In the genomic region with DNA sequence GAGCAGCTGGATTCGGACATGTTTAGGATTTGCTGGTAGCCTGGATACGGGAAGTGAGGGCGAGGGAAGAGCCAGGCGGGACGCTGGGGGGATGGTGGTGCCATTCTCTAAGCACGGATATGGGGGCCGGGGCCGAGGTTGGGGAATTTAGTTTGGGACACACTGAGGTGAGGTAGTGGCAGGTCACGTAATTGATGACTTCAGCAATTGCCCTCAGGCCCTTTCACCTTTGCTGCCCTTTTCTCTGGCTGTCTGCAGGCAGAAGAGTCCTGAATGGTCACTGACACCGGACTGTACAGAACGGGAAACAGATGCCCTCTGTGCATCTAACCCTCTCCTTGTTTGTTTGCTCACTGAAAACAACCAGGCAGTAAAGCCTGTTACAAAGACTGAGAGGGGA, we compare ENCODE assay signal across 19 cellular contexts. TPM values are rescaled to one million over a fixed set of nuclear protein-coding genes. Genes with fewer than 3 reads are reported as not detected.
DNase-seq lines count a peak whose midpoint lies in the region; ATAC-seq and TF ChIP-seq lines count a peak whose summit lies in the region.
"Had no signal": no experiment of that assay in that cellular context is flagged by ENCODE, and none has a peak within 500 bp of the region (broad histone marks: within the 10 kb centered on the region; RNA-seq: fewer than 3 reads in every experiment).

No MANE protein-coding gene starts in this region.

- peak; percentile 85 to 89 (median 86) for ATAC-seq in right lobe of liver
- ATAC-seq in stimulated activated effector memory CD8-positive, alpha-beta T cell treated with anti-CD3 and anti-CD28 coated beads, Interleukin-12 subunit alpha, Interleukin-12 subunit beta, amount 100 ng/mL, for 72 hours, result no peak

- intact Hi-C loops in right lobe of liver (cut with DNase I), result no loop called here
- intact Hi-C loops in activated T-helper 2 cell treated with anti-CD3 and anti-CD28 coated beads, Interferon-gamma antibody, Interleukin-2, Interleukin-4, amounts not matched to agents 10 μg/mL and 5 μg/mL and 100 μg/mL, durations not matched to agents 14 hours and 24 hours and 36 hours (cut with micrococcal nuclease), result no loop called here

- H3K36me3 Mint-ChIP-seq in endodermal cell (ENCODE audit: low read depth), result no peaks in the 10 kb centered on the region
- H3K36me3 Mint-ChIP-seq in activated T-helper 2 cell treated with anti-CD3 and anti-CD28 coated beads, Interferon-gamma antibody, Interleukin-2, Interleukin-4, amounts not matched to agents 10 μg/mL and 5 μg/mL and 100 μg/mL, durations not matched to agents 14 hours and 24 hours and 36 hours (ENCODE audit: low read depth), result no peaks in the 10 kb centered on the region
- no peaks in the 10 kb centered on the region for H3K36me3 Mint-ChIP-seq in stimulated activated effector memory CD8-positive, alpha-beta T cell treated with anti-CD3 and anti-CD28 coated beads, Interleukin-12 subunit alpha, Interleukin-12 subunit beta, amount 100 ng/mL, for 72 hours
- H3K36me3 Mint-ChIP-seq: IgD-negative memory B cell had no signal

- H3K27me3 Mint-ChIP-seq in endodermal cell (ENCODE audit: insufficient read depth), result no peaks in the 10 kb centered on the region
- H3K27me3 Mint-ChIP-seq in activated T-helper 2 cell treated with anti-CD3 and anti-CD28 coated beads, Interferon-gamma antibody, Interleukin-2, Interleukin-4, amounts not matched to agents 10 μg/mL and 5 μg/mL and 100 μg/mL, durations not matched to agents 14 hours and 24 hours and 36 hours (ENCODE audit: low read depth), result no peaks in the 10 kb centered on the region

- H3K9me3 ChIP-seq in endodermal cell (ENCODE audit: control insufficient read depth, low read length), result no peaks in the 10 kb centered on the region
- no peaks in the 10 kb centered on the region for H3K9me3 ChIP-seq in right lobe of liver
- H3K9me3 ChIP-seq: BE2C, HAP-1 had no signal

- H3K4me3 Mint-ChIP-seq in endodermal cell, result no peak overlapping the region
- no peak overlapping the region for H3K4me3 Mint-ChIP-seq in activated T-helper 2 cell treated with anti-CD3 and anti-CD28 coated beads, Interferon-gamma antibody, Interleukin-2, Interleukin-4, amounts not matched to agents 10 μg/mL and 5 μg/mL and 100 μg/mL, durations not matched to agents 14 hours and 24 hours and 36 hours (ENCODE audit: low read depth)
- H3K4me3 Mint-ChIP-seq in stimulated activated effector memory CD8-positive, alpha-beta T cell treated with anti-CD3 and anti-CD28 coated beads, Interleukin-12 subunit alpha, Interleukin-12 subunit beta, amount 100 ng/mL, for 72 hours, result no peak overlapping the region
- H3K4me3 Mint-ChIP-seq: CD4-positive, alpha-beta T cell; IgD-negative memory B cell had no signal

- DNase-seq in DMS53 (lab: John Stamatoyannopoulos, UW) (peak; percentile 54), DMS53 treated with DMSO at 0.1 percent for 48 hours (lab: John Stamatoyannopoulos, UW; ENCODE audit: unreplicated experiment) (no peak), endodermal cell (no peak), right lobe of liver (peak; percentile 60 to 73 (median 68)), NCI-H2171 treated with DMSO at 0.1 percent for 48 hours (lab: John Stamatoyannopoulos, UW) (no peak), NCI-H774 (lab: John Stamatoyannopoulos, UW) (no peak)
- no peak for DNase-seq in activated T-helper 2 cell treated with anti-CD3 and anti-CD28 coated beads, Interferon-gamma antibody, Interleukin-2, Interleukin-4, amounts not matched to agents 10 μg/mL and 5 μg/mL and 100 μg/mL, durations not matched to agents 14 hours and 24 hours and 36 hours (ENCODE audit: low spot score)
- DNase-seq in stimulated activated effector memory CD8-positive, alpha-beta T cell treated with anti-CD3 and anti-CD28 coated beads, Interleukin-12 subunit alpha, Interleukin-12 subunit beta, amount 100 ng/mL, for 72 hours (ENCODE audit: low spot score in 2 of 2), result no peak
- DNase-seq: 8988T; BE2C; CD4-positive, alpha-beta T cell; DMS79 treated with DMSO at 0.1 percent for 48 hours; Karpas-422; NCI-H1092 treated with DMSO at 0.1 percent for 48 hours; NCI-H2081 treated with DMSO at 0.1 percent for 48 hours; SHP77 had no signal

- no peak for TF ChIP-seq CTCF in endodermal cell (conservative IDR thresholded peaks at IDR 0.05)
- no peak for TF ChIP-seq CTCF in right lobe of liver (IDR thresholded peaks at IDR 0.05)

- no peak overlapping the region for H3K9ac ChIP-seq in endodermal cell (ENCODE audit: extremely low read depth, low read length, poor library complexity, severe bottlenecking)

- H3K27me3 ChIP-seq in endodermal cell (ENCODE audit: control insufficient read depth, insufficient read depth, low read length, poor library complexity, severe bottlenecking), result no peaks in the 10 kb centered on the region
- no peaks in the 10 kb centered on the region for H3K27me3 ChIP-seq in right lobe of liver
- H3K27me3 ChIP-seq: BE2C had no signal

- peak overlapping the region; percentile 8 for H3K27ac Mint-ChIP-seq in endodermal cell
- no peak overlapping the region for H3K27ac Mint-ChIP-seq in activated T-helper 2 cell treated with anti-CD3 and anti-CD28 coated beads, Interferon-gamma antibody, Interleukin-2, Interleukin-4, amounts not matched to agents 10 μg/mL and 5 μg/mL and 100 μg/mL, durations not matched to agents 14 hours and 24 hours and 36 hours
- no peak overlapping the region for H3K27ac Mint-ChIP-seq in stimulated activated effector memory CD8-positive, alpha-beta T cell treated with anti-CD3 and anti-CD28 coated beads, Interleukin-12 subunit alpha, Interleukin-12 subunit beta, amount 100 ng/mL, for 72 hours
- H3K27ac Mint-ChIP-seq: CD4-positive, alpha-beta T cell; IgD-negative memory B cell had no signal

- H3K36me3 ChIP-seq in endodermal cell (ENCODE audit: control insufficient read depth, insufficient read depth, low read length) (no peaks in the 10 kb centered on the region), right lobe of liver (no peaks in the 10 kb centered on the region)
- H3K36me3 ChIP-seq: BE2C, HAP-1 had no signal

- WGBS in endodermal cell (ENCODE audit: insufficient coverage in 1 of 2, insufficient read length in 1 of 2), 2 experiments, result 44 to 67% methylated on average over 3 to 11 of the region's 11 CpGs
- WGBS in right lobe of liver (ENCODE audit: insufficient coverage, low coverage, low lambda C conversion rate, missing lambda C conversion rate), result 40% methylated on average over 11 of the region's 11 CpGs

- no peak overlapping the region for H3K4me3 ChIP-seq in endodermal cell (ENCODE audit: low read length)
- no peak overlapping the region for H3K4me3 ChIP-seq in right lobe of liver
- H3K4me3 ChIP-seq: HAP-1, SK-N-MC had no signal

- H3K27ac ChIP-seq in endodermal cell (ENCODE audit: low read depth, low read length) (no peak overlapping the region), right lobe of liver (peak overlapping the region; percentile 51 to 80 (median 66))
- H3K27ac ChIP-seq: SK-N-MC had no signal

- H3K9me3 Mint-ChIP-seq in endodermal cell, result peaks cover 3% of the 10 kb centered on the region
- H3K9me3 Mint-ChIP-seq in activated T-helper 2 cell treated with anti-CD3 and anti-CD28 coated beads, Interferon-gamma antibody, Interleukin-2, Interleukin-4, amounts not matched to agents 10 μg/mL and 5 μg/mL and 100 μg/mL, durations not matched to agents 14 hours and 24 hours and 36 hours, result no peaks in the 10 kb centered on the region
- H3K9me3 Mint-ChIP-seq in stimulated activated effector memory CD8-positive, alpha-beta T cell treated with anti-CD3 and anti-CD28 coated beads, Interleukin-12 subunit alpha, Interleukin-12 subunit beta, amount 100 ng/mL, for 72 hours, result no peaks in the 10 kb centered on the region
- H3K9me3 Mint-ChIP-seq: CD4-positive, alpha-beta T cell; IgD-negative memory B cell had no signal

- no peak for TF ChIP-seq POLR2A in right lobe of liver (IDR thresholded peaks at IDR 0.05)

- H3K4me1 ChIP-seq in endodermal cell (ENCODE audit: control insufficient read depth, insufficient read depth, low read length) (no peaks in the 10 kb centered on the region), right lobe of liver (no peaks in the 10 kb centered on the region)
- H3K4me1 ChIP-seq: BE2C, HAP-1 had no signal

- H3K4me1 Mint-ChIP-seq in endodermal cell, result peaks cover 20% of the 10 kb centered on the region
- no peaks in the 10 kb centered on the region for H3K4me1 Mint-ChIP-seq in activated T-helper 2 cell treated with anti-CD3 and anti-CD28 coated beads, Interferon-gamma antibody, Interleukin-2, Interleukin-4, amounts not matched to agents 10 μg/mL and 5 μg/mL and 100 μg/mL, durations not matched to agents 14 hours and 24 hours and 36 hours (ENCODE audit: low read depth)
- H3K4me1 Mint-ChIP-seq in stimulated activated effector memory CD8-positive, alpha-beta T cell treated with anti-CD3 and anti-CD28 coated beads, Interleukin-12 subunit alpha, Interleukin-12 subunit beta, amount 100 ng/mL, for 72 hours, result no peaks in the 10 kb centered on the region
- H3K4me1 Mint-ChIP-seq: IgD-negative memory B cell had no signal

RNA-seq across cellular contexts. Expression of a gene that starts 16.9 kb away (rescaled TPM):
- 100 to 1,000 TPM; 220 to 413 TPM for total RNA-seq in endodermal cell
- polyA plus RNA-seq in endodermal cell (2013, experiment 1 of 2), result 220 TPM
- polyA plus RNA-seq in endodermal cell (2013, experiment 2 of 2), result 196 TPM
- total RNA-seq in right lobe of liver, result 10 to 100 TPM; 22.6 to 58.8 (median 26.5) TPM
- 52.6 and 60.8 TPM in 2 replicates for total RNA-seq in activated T-helper 2 cell treated with anti-CD3 and anti-CD28 coated beads, Interferon-gamma antibody, Interleukin-2, Interleukin-4, amounts not matched to agents 10 μg/mL and 5 μg/mL and 100 μg/mL, durations not matched to agents 14 hours and 24 hours and 36 hours

Comparison
In these comparisons a context has a peak if more than half of its experiments do, and no peak if none do; other contexts are left out.
1. DNase-seq: peak in DMS53 (single experiment) and right lobe of liver (3 of 3); none in DMS53 treated with DMSO at 0.1 percent for 48 hours (single experiment), endodermal cell (single experiment), activated T-helper 2 cell treated with anti-CD3 and anti-CD28 coated beads, Interferon-gamma antibody, Interleukin-2, Interleukin-4, amounts not matched to agents 10 μg/mL and 5 μg/mL and 100 μg/mL, durations not matched to agents 14 hours and 24 hours and 36 hours (single experiment), stimulated activated effector memory CD8-positive, alpha-beta T cell treated with anti-CD3 and anti-CD28 coated beads, Interleukin-12 subunit alpha, Interleukin-12 subunit beta, amount 100 ng/mL, for 72 hours (0 of 2), NCI-H2171 treated with DMSO at 0.1 percent for 48 hours (single experiment) and NCI-H774 (single experiment).